20 cellular contexts compared by ENCODE assay signal in the genomic region with DNA sequence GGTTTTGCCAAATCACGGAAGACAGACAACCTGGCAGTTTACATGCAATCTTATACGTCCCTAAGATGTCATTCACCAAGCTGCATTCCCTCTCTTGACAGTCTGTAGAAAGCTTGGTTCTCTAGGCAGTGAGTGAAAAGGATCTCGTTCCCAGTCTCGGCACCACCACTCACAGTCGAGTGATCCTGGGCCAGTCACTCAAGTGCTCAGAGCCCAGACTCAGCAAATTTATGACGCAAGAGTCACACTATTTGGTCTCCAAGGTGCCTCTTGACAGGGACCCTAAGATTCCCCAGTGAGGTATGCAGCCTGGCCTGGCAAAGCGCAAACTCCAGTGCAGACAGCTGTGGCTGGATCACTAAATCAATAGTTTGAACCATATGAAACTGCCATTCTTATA.
DNase-seq lines count a peak whose midpoint lies in the region; ATAC-seq and TF ChIP-seq lines count a peak whose summit lies in the region.
"Had no signal": no experiment of that assay in that cellular context is flagged by ENCODE, and none has a peak within 500 bp of the region (broad histone marks: within the 10 kb centered on the region; RNA-seq: fewer than 3 reads in every experiment).

No MANE protein-coding gene starts in this region.

- H2BK20ac ChIP-seq in IMR-90 (ENCODE audit: low read depth, low read length), result no peak overlapping the region

- H3K9me3 ChIP-seq in IMR-90 (ENCODE audit: control insufficient read depth, insufficient read depth, low read length) (no peaks in the 10 kb centered on the region), thyroid gland (no peaks in the 10 kb centered on the region)
- H3K9me3 ChIP-seq: HAP-1, SK-N-SH had no signal

- peaks cover 0 to 3% (median 0%) of the 10 kb centered on the region in 5 experiments for H3K9me3 Mint-ChIP-seq in brain
- H3K9me3 Mint-ChIP-seq: IgD-negative memory B cell had no signal

- no peak overlapping the region for H2BK5ac ChIP-seq in IMR-90 (ENCODE audit: low read depth, low read length, poor library complexity, severe bottlenecking)

- H3K9ac ChIP-seq in IMR-90 (ENCODE audit: low read depth, low read length), result no peak overlapping the region
- H3K9ac ChIP-seq: BLaER1 treated with 17β-estradiol and CSF1 and Interleukin-3, amounts not matched to agents 10 nM and 100 nM; SK-N-SH had no signal

- H3K4ac ChIP-seq in IMR-90 (ENCODE audit: low read depth, low read length), result no peak overlapping the region

- no peak overlapping the region for H4K91ac ChIP-seq in IMR-90 (ENCODE audit: insufficient read depth, low read depth, low read length)

- H2BK15ac ChIP-seq in IMR-90 (ENCODE audit: low read depth, low read length), result no peak overlapping the region

- intact Hi-C loops in IMR-90 (cut with micrococcal nuclease) (no loop called here), thyroid gland (cut with DNase I) (no loop called here)

- TF ChIP-seq CTCF in IMR-90 (conservative IDR thresholded peaks at IDR 0.05; ENCODE audit: low read depth, low read length) (no peak), brain (conservative IDR thresholded peaks at IDR 0.05) (no peak), thyroid gland (IDR thresholded peaks at IDR 0.05) (no peak), GM13977 (IDR thresholded peaks at IDR 0.05; ENCODE audit: extremely low read depth, insufficient read depth, missing control alignments) (no peak)

- no peak for TF ChIP-seq RAD21 in IMR-90 (IDR thresholded peaks at IDR 0.05; ENCODE audit: low read length)

- H4K20me1 ChIP-seq in IMR-90 (ENCODE audit: insufficient read depth, low read length), result no peaks in the 10 kb centered on the region

- H3K23ac ChIP-seq in IMR-90 (ENCODE audit: low read depth, low read length), result no peak overlapping the region

- no peak overlapping the region for H2AK5ac ChIP-seq in IMR-90 (ENCODE audit: low read depth, low read length)

- DNase-seq in IMR-90 (no peak), mesenteric fat pad (ENCODE audit: low spot score) (peak; percentile 41), thyroid gland (peak; percentile 71 to 79), GM13977 (ENCODE audit: low spot score) (no peak), EL (no peak)
- DNase-seq: DMS79 treated with DMSO at 0.1 percent for 48 hours, Karpas-422, NCI-H1436 treated with DMSO at 0.1 percent for 48 hours, NCI-H2227 treated with DMSO at 0.1 percent for 48 hours, NCI-H524, NCI-H82, OCI-M1, SHP77 treated with DMSO at 0.1 percent for 48 hours, SK-N-SH had no signal

- H3K4me1 ChIP-seq in IMR-90 (ENCODE audit: control insufficient read depth, insufficient read depth, low read length) (no peaks in the 10 kb centered on the region), thyroid gland (peaks cover 44 to 47% of the 10 kb centered on the region in 2 donors)

- H3K36me3 ChIP-seq in IMR-90 (ENCODE audit: control insufficient read depth, insufficient read depth, low read length), result no peaks in the 10 kb centered on the region
- no peaks in the 10 kb centered on the region for H3K36me3 ChIP-seq in thyroid gland
- H3K36me3 ChIP-seq: HAP-1 had no signal

- H3K4me3 ChIP-seq in IMR-90 (ENCODE audit: insufficient read depth, low read depth, low read length), result no peak overlapping the region
- no peak overlapping the region for H3K4me3 ChIP-seq in thyroid gland (replicated peaks in 1 of 3)
- H3K4me3 ChIP-seq: BLaER1 treated with 17β-estradiol and CSF1 and Interleukin-3, amounts not matched to agents 10 nM and 100 nM; HAP-1 had no signal

- no peak overlapping the region for H3K56ac ChIP-seq in IMR-90 (ENCODE audit: extremely low read depth, insufficient read depth, low read length)

- in situ Hi-C loops in IMR-90 (cut with MboI; ENCODE audit: low sequenced_read_pairs) (no loop called here), GM13977 (cut with MboI; ENCODE audit: low pct_unique_long_range_greater_than_20kb, low sequenced_read_pairs, unreplicated experiment) (no loop called here)

- 93% methylated on average over 3 of the region's 7 CpGs; no CpG with 5 or more reads in 1 of the 2 experiments for WGBS in IMR-90 (ENCODE audit: extremely low coverage in 2 of 2, insufficient read length in 1 of 2), 2 experiments
- WGBS in thyroid gland, 2 donors, result 33 to 52% methylated on average over 7 of the region's 7 CpGs

- H3K27me3 Mint-ChIP-seq in brain, result peaks cover 6% of the 10 kb centered on the region
- H3K27me3 Mint-ChIP-seq: IgD-negative memory B cell had no signal

- H3K18ac ChIP-seq in IMR-90 (ENCODE audit: low read depth, low read length), result no peak overlapping the region

- no peak overlapping the region for H3K14ac ChIP-seq in IMR-90 (replicated peaks; ENCODE audit: low read depth, low read length)

- no peak overlapping the region for H2AFZ ChIP-seq in IMR-90 (replicated peaks; ENCODE audit: low read length, poor library complexity)

- POLR2A ChIA-PET in IMR-90 (lab: Charles Lee; ENCODE audit: unreplicated experiment), result no interaction called here

- H3K27me3 ChIP-seq in IMR-90 (ENCODE audit: control insufficient read depth, insufficient read depth, low read length) (no peaks in the 10 kb centered on the region), thyroid gland (no peaks in the 10 kb centered on the region)
- H3K27me3 ChIP-seq: BLaER1 treated with 17β-estradiol and CSF1 and Interleukin-3, amounts not matched to agents 10 nM and 100 nM had no signal

- no peak overlapping the region for H2AK9ac ChIP-seq in IMR-90 (replicated peaks; ENCODE audit: low read depth, low read length, poor library complexity)

- no peak for ATAC-seq in IMR-90 (ENCODE audit: low read depth)
- ATAC-seq in GM21367 (IDR thresholded peaks at IDR 0.05; ENCODE audit: unreplicated experiment), result no peak

- peak overlapping the region in 3 of 5 experiments; percentile 7 to 86 (median 69) for H3K27ac Mint-ChIP-seq in brain

- no peak overlapping the region for H3K4me2 ChIP-seq in IMR-90 (ENCODE audit: low read depth, low read length)
- H3K4me2 ChIP-seq: SK-N-SH had no signal

- H3K27ac ChIP-seq in IMR-90 (ENCODE audit: insufficient read depth, low read length) (no peak overlapping the region), thyroid gland (peak overlapping the region; percentile 46 to 98 (median 98))
- H3K27ac ChIP-seq: BLaER1 treated with 17β-estradiol and CSF1 and Interleukin-3, amounts not matched to agents 10 nM and 100 nM; HL-60 had no signal

- H3K36me3 Mint-ChIP-seq in brain, result peaks cover 10% of the 10 kb centered on the region

- no peak overlapping the region for H4K5ac ChIP-seq in IMR-90 (ENCODE audit: low read depth, low read length)

- no TSS peak for BruUV-seq in IMR-90 (replicated peaks; lab: Mats Ljungman, UMichigan)

- H3K9me1 ChIP-seq in IMR-90 (ENCODE audit: insufficient read depth, low read length), result no peaks in the 10 kb centered on the region

- no peak overlapping the region for H3K4me3 Mint-ChIP-seq in brain
- H3K4me3 Mint-ChIP-seq: IgD-negative memory B cell had no signal

- H2BK120ac ChIP-seq in IMR-90 (ENCODE audit: low read depth, low read length), result no peak overlapping the region

- CTCF ChIA-PET in IMR-90 (lab: Yijun Ruan, JAX), result no interaction called here

- dilution Hi-C loops in IMR-90 (cut with HindIII; ENCODE audit: low sequenced_read_pairs, unreplicated experiment), result no loop called here

- H4K8ac ChIP-seq in IMR-90 (ENCODE audit: low read depth in 2 of 2, low read length in 2 of 2), result no peak overlapping the region

- peaks cover 54% of the 10 kb centered on the region for H3K4me1 Mint-ChIP-seq in brain

- peaks cover 0 to 8% of the 10 kb centered on the region in 2 experiments; a peak in 2 of 4 replicates for H3K79me1 ChIP-seq in IMR-90 (ENCODE audit: low read depth in 1 of 2, low read length in 2 of 2)

- TF ChIP-seq POLR2A in IMR-90 (IDR thresholded peaks at IDR 0.05; ENCODE audit: low read depth, low read length), result no peak
- TF ChIP-seq POLR2A in thyroid gland (IDR thresholded peaks at IDR 0.05), result peak in 1 of 2 donors; percentile 15

TF ChIP-seq in IMR-90, 13 proteins besides CTCF, POLR2A, EP300 and RAD21:
- TF ChIP-seq MAZ (IDR thresholded peaks at IDR 0.05; ENCODE audit: borderline replicate concordance, low read depth, low read length), result no peak
- TF ChIP-seq CEBPB (IDR thresholded peaks at IDR 0.05; ENCODE audit: low read depth, low read length), result peak; percentile 45
- TF ChIP-seq, protein P1, sequence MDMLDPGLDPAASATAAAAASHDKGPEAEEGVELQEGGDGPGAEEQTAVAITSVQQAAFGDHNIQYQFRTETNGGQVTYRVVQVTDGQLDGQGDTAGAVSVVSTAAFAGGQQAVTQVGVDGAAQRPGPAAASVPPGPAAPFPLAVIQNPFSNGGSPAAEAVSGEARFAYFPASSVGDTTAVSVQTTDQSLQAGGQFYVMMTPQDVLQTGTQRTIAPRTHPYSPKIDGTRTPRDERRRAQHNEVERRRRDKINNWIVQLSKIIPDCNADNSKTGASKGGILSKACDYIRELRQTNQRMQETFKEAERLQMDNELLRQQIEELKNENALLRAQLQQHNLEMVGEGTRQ (IDR thresholded peaks at IDR 0.05; ENCODE audit: low read depth, low read length), result no peak
- no peak for TF ChIP-seq MXI1 (IDR thresholded peaks at IDR 0.05; ENCODE audit: borderline replicate concordance, low read depth, low read length)
- TF ChIP-seq, protein P2, sequence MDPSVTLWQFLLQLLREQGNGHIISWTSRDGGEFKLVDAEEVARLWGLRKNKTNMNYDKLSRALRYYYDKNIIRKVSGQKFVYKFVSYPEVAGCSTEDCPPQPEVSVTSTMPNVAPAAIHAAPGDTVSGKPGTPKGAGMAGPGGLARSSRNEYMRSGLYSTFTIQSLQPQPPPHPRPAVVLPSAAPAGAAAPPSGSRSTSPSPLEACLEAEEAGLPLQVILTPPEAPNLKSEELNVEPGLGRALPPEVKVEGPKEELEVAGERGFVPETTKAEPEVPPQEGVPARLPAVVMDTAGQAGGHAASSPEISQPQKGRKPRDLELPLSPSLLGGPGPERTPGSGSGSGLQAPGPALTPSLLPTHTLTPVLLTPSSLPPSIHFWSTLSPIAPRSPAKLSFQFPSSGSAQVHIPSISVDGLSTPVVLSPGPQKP (IDR thresholded peaks at IDR 0.05; ENCODE audit: borderline replicate concordance, low read depth, low read length), result no peak

Comparison
In these comparisons a context has a peak if more than half of its experiments do, and no peak if none do; other contexts are left out.
1. DNase-seq: peak in mesenteric fat pad (single experiment) and thyroid gland (2 of 2); none in IMR-90 (single experiment), GM13977 (single experiment) and EL (single experiment).